ENCODE assay signal across 10 cellular contexts in genomic region chr2:64831977-64832328, GRCh38.
DNase-seq lines count a peak whose midpoint lies in the region; ATAC-seq, FAIRE-seq and TF ChIP-seq lines count a peak whose summit lies in the region.
"Had no signal": no experiment of that assay in that cellular context is flagged by ENCODE, and none has a peak within 500 bp of the region (broad histone marks: within the 10 kb centered on the region; RNA-seq: fewer than 3 reads in every experiment).

No MANE protein-coding gene starts in this region.

- H4K20me1 ChIP-seq in GM23248 (ENCODE audit: insufficient read depth) (no peaks in the 10 kb centered on the region), astrocyte (ENCODE audit: insufficient read depth, low read length) (no peaks in the 10 kb centered on the region)

- POLR2A ChIA-PET in HEK293T (lab: Yijun Ruan, JAX), result interaction anchor here (1.0 to 1.2 kb wide), 3 partner anchors 27 to 179 kb away, joined by 3 to 4 read pairs (median 3); partner anchors contain the start of gene SERTAD2

- H3K9ac ChIP-seq in GM23248 (peak overlapping the region; percentile 70), astrocyte (ENCODE audit: low read length) (no peak overlapping the region)

- H3K4me1 Mint-ChIP-seq in astrocyte (ENCODE audit: low read depth, unreplicated experiment), result peaks cover 8% of the 10 kb centered on the region
- peaks cover 5 to 12% of the 10 kb centered on the region in 2 donors for H3K4me1 Mint-ChIP-seq in natural killer cell treated with Interleukin-12 subunit alpha and Interleukin-12 subunit beta and Interleukin-15 and Interleukin-18, amount 100 ng/mL, for 72 hours (ENCODE audit: low read depth in 2 of 2)

- no peaks in the 10 kb centered on the region for H3K9me3 Mint-ChIP-seq in astrocyte (ENCODE audit: unreplicated experiment)
- H3K9me3 Mint-ChIP-seq in natural killer cell treated with Interleukin-12 subunit alpha and Interleukin-12 subunit beta and Interleukin-15 and Interleukin-18, amount 100 ng/mL, for 72 hours, result no peaks in the 10 kb centered on the region
- H3K9me3 Mint-ChIP-seq: nephron had no signal

- H3K9me2 ChIP-seq in GM23248 (ENCODE audit: insufficient read depth), result no peaks in the 10 kb centered on the region

- H3K4me3 Mint-ChIP-seq in astrocyte (ENCODE audit: unreplicated experiment), result no peak overlapping the region
- peak overlapping the region; percentile 66 for H3K4me3 Mint-ChIP-seq in natural killer cell treated with Interleukin-12 subunit alpha and Interleukin-12 subunit beta and Interleukin-15 and Interleukin-18, amount 100 ng/mL, for 72 hours
- H3K4me3 Mint-ChIP-seq: nephron had no signal

- no peaks in the 10 kb centered on the region for H3K79me2 ChIP-seq in GM23248 (ENCODE audit: insufficient read depth)
- no peaks in the 10 kb centered on the region for H3K79me2 ChIP-seq in astrocyte (ENCODE audit: insufficient read depth, low read length)

- H3K27ac ChIP-seq in 22Rv1 (no peak overlapping the region), GM23248 (peak overlapping the region; percentile 93), astrocyte (ENCODE audit: low read depth, low read length) (peak overlapping the region; percentile 74)

- H2AFZ ChIP-seq in GM23248 (peak overlapping the region; percentile 72), astrocyte (ENCODE audit: low read depth, low read length) (peak overlapping the region; percentile 57)

- no peaks in the 10 kb centered on the region for H3K36me3 ChIP-seq in GM23248 (ENCODE audit: low read depth)
- H3K36me3 ChIP-seq in astrocyte (ENCODE audit: insufficient read depth, low read length), result no peaks in the 10 kb centered on the region

- no peaks in the 10 kb centered on the region for H3K36me3 Mint-ChIP-seq in astrocyte (ENCODE audit: low read depth, unreplicated experiment)
- H3K36me3 Mint-ChIP-seq in natural killer cell treated with Interleukin-12 subunit alpha and Interleukin-12 subunit beta and Interleukin-15 and Interleukin-18, amount 100 ng/mL, for 72 hours, result no peaks in the 10 kb centered on the region

- peaks cover 21% of the 10 kb centered on the region for H3F3A ChIP-seq in GM23248 (ENCODE audit: insufficient read depth)

- WGBS in GM23248 (ENCODE audit: low coverage in 1 of 2, low lambda C conversion rate in 2 of 2, missing lambda C conversion rate in 2 of 2), 2 experiments, result 64% methylated on average over 6 of the region's 6 CpGs

- no peaks in the 10 kb centered on the region for H3K9me3 ChIP-seq in GM23248 (ENCODE audit: low read depth)
- H3K9me3 ChIP-seq in astrocyte (ENCODE audit: insufficient read depth, low read depth, low read length), result no peaks in the 10 kb centered on the region

- H3K27me3 Mint-ChIP-seq in astrocyte (ENCODE audit: low read depth, unreplicated experiment), result peaks cover 5% of the 10 kb centered on the region
- H3K27me3 Mint-ChIP-seq in natural killer cell treated with Interleukin-12 subunit alpha and Interleukin-12 subunit beta and Interleukin-15 and Interleukin-18, amount 100 ng/mL, for 72 hours, result peaks cover 12 to 19% of the 10 kb centered on the region in 2 donors

- TF ChIP-seq CTCF in 22Rv1 (IDR thresholded peaks at IDR 0.05) (peak; percentile 68), astrocyte (IDR thresholded peaks at IDR 0.05; ENCODE audit: insufficient read depth, low read depth, low read length) (no peak)

- H3K4me2 ChIP-seq in GM23248 (ENCODE audit: unreplicated experiment) (peak overlapping the region; percentile 56), astrocyte (ENCODE audit: low read length) (peak overlapping the region; percentile 42)

- H3K27me3 ChIP-seq in GM23248 (replicated peaks; ENCODE audit: insufficient read depth) (no peaks in the 10 kb centered on the region), astrocyte (ENCODE audit: insufficient read depth, low read length) (no peaks in the 10 kb centered on the region)

- H3K4me3 ChIP-seq in GM23248 (0 out of 2 replicates have a peak overlapping the region, but pooled peaks have one; percentile 45), astrocyte (ENCODE audit: insufficient read depth, low read depth, low read length) (no peak overlapping the region)

- in situ Hi-C loops in GM23248 (cut with MboI), result no loop called here

- H3K27ac Mint-ChIP-seq in astrocyte (ENCODE audit: unreplicated experiment), result peak overlapping the region; percentile 48
- H3K27ac Mint-ChIP-seq in natural killer cell treated with Interleukin-12 subunit alpha and Interleukin-12 subunit beta and Interleukin-15 and Interleukin-18, amount 100 ng/mL, for 72 hours, result peak overlapping the region in 1 of 2 donors; percentile 79
- H3K27ac Mint-ChIP-seq: nephron had no signal

- H3K4me1 ChIP-seq in GM23248 (ENCODE audit: insufficient read depth) (peaks cover 26% of the 10 kb centered on the region), astrocyte (ENCODE audit: insufficient read depth, low read length) (peaks cover 6% of the 10 kb centered on the region)

- DNase-seq in GM23248, result no peak
- no peak for DNase-seq in astrocyte (ENCODE audit: low read depth)
- DNase-seq in natural killer cell treated with Interleukin-12 subunit alpha and Interleukin-12 subunit beta and Interleukin-15 and Interleukin-18, amount 100 ng/mL, for 72 hours (ENCODE audit: low spot score), result no peak
- no peak for DNase-seq in D341Med (ENCODE audit: low spot score)
- DNase-seq in HEK293T (ENCODE audit: extremely low spot score), result no peak
- DNase-seq in NOMO-1 (lab: John Stamatoyannopoulos, UW; ENCODE audit: unreplicated experiment in 2 of 2), result no peak
- DNase-seq: COR-L47 had no signal

- CTCF ChIA-PET in HEK293T (lab: Yijun Ruan, JAX), result interaction anchor here (0.5 to 1.6 kb wide), 9 partner anchors 9 to 180 kb away, joined by 3 to 5 read pairs (median 3); partner anchors contain the start of gene SERTAD2

- ATAC-seq in natural killer cell treated with Interleukin-12 subunit alpha and Interleukin-12 subunit beta and Interleukin-15 and Interleukin-18, amount 100 ng/mL, for 72 hours, result no peak
- ATAC-seq in HG03175 (IDR thresholded peaks at IDR 0.05; ENCODE audit: unreplicated experiment), result no peak

- no peak for FAIRE-seq in astrocyte (lab: Jason Lieb, UNC)

TF ChIP-seq in HEK293T, 16 proteins besides CTCF, POLR2A, EP300 and RAD21:
- TF ChIP-seq FOXK2 (IDR thresholded peaks at IDR 0.05) (no peak), LEF1 (IDR thresholded peaks at IDR 0.05; ENCODE audit: borderline replicate concordance) (no peak), L3MBTL2 (conservative IDR thresholded peaks at IDR 0.05) (no peak), FOXA1 (IDR thresholded peaks at IDR 0.05) (no peak), HDGF (IDR thresholded peaks at IDR 0.05; ENCODE audit: borderline replicate concordance) (no peak), ZNF384 (IDR thresholded peaks at IDR 0.05) (no peak), BHLHE40 (IDR thresholded peaks at IDR 0.05; ENCODE audit: borderline replicate concordance) (no peak), SP1 (IDR thresholded peaks at IDR 0.05) (no peak)
TF ChIP-seq in HEK293T: peak in this region for 0.
